ENCODE assay signal across 11 cellular contexts in the genomic region with DNA sequence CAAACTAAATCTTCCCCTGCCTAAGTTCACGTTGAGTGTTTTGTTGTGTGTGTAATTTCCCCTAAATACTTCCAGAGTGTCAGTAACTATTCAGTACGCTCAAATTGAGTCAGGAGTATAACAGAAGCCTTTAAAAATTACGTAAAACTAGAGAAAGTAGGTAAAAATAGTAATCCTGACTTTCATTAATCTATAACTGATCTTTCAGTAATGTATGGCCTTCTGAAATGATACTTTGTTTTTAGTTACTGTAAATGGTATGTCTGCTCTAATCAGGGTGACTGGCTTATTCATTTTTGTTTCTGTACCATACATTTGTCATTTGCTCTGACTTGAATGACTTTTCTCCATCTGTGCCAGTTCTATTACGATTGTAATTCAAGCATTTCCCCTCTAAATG. TPM values are rescaled to one million over a fixed set of nuclear protein-coding genes. Genes with fewer than 3 reads are reported as not detected.
DNase-seq lines count a peak whose midpoint lies in the region; ATAC-seq and TF ChIP-seq lines count a peak whose summit lies in the region.
"Had no signal": no experiment of that assay in that cellular context is flagged by ENCODE, and none has a peak within 500 bp of the region (broad histone marks: within the 10 kb centered on the region; RNA-seq: fewer than 3 reads in every experiment).

No MANE protein-coding gene starts in this region.

- H3K4me3 Mint-ChIP-seq in activated T-cell treated with anti-CD3 and anti-CD28 coated beads, Interleukin-2, amount 50 U/mL, for 4 hours, result no peak overlapping the region

- H3K27ac ChIP-seq in osteoblast (ENCODE audit: low read depth, low read length), result peak overlapping the region; percentile 30
- peak overlapping the region in 2 of 5 donors; percentile 21 to 42 for H3K27ac ChIP-seq in adrenal gland
- no peak overlapping the region for H3K27ac ChIP-seq in esophagus squamous epithelium

- H3K4me3 ChIP-seq in osteoblast (ENCODE audit: insufficient read depth, low read length), result no peak overlapping the region
- no peak overlapping the region for H3K4me3 ChIP-seq in adrenal gland
- H3K4me3 ChIP-seq in esophagus squamous epithelium, result no peak overlapping the region

- no peaks in the 10 kb centered on the region for H3K27me3 Mint-ChIP-seq in activated T-cell treated with anti-CD3 and anti-CD28 coated beads, Interleukin-2, amount 50 U/mL, for 4 hours (ENCODE audit: low read depth)

- H4K20me1 ChIP-seq in osteoblast (ENCODE audit: insufficient read depth, low read length), result peaks cover 5% of the 10 kb centered on the region

- TF ChIP-seq CTCF in osteoblast (IDR thresholded peaks at IDR 0.05; ENCODE audit: extremely low read depth, low read depth, low read length), result no peak
- TF ChIP-seq CTCF in adrenal gland (IDR thresholded peaks at IDR 0.05), result no peak
- TF ChIP-seq CTCF in esophagus squamous epithelium (IDR thresholded peaks at IDR 0.05), result no peak

- H3K4me1 ChIP-seq in osteoblast (ENCODE audit: insufficient read depth, low read length) (peaks cover 5% of the 10 kb centered on the region), adrenal gland (replicated peaks in 1 of 2) (no peaks in the 10 kb centered on the region), esophagus squamous epithelium (peaks cover 0 to 6% (median 0%) of the 10 kb centered on the region in 3 donors)

- no peak for DNase-seq in activated T-cell treated with anti-CD3 and anti-CD28 coated beads, Interleukin-2, amount 50 U/mL, for 4 hours
- no peak for DNase-seq in activated T-cell treated with anti-CD3 and anti-CD28 coated beads, Interleukin-2, amount 50 U/mL, for 48 hours
- DNase-seq in osteoblast (ENCODE audit: insufficient read length, low spot score, missing footprints) (no peak), KG1 (lab: John Stamatoyannopoulos, UW) (no peak), adrenal gland (no peak), esophagus squamous epithelium (lab: John Stamatoyannopoulos, UW) (no peak)
- DNase-seq: foreskin fibroblast, midbrain, NCI-H1930 had no signal

- TF ChIP-seq POLR2A in adrenal gland (IDR thresholded peaks at IDR 0.05) (no peak), esophagus squamous epithelium (IDR thresholded peaks at IDR 0.05) (no peak)

- H3K36me3 ChIP-seq in osteoblast (ENCODE audit: insufficient read depth, low read length) (peaks cover 60% of the 10 kb centered on the region), adrenal gland (replicated peaks in 1 of 2) (peaks cover 0 to 27% of the 10 kb centered on the region in 2 donors), esophagus squamous epithelium (peaks cover 2 to 98% (median 3%) of the 10 kb centered on the region in 3 donors)

- H3K79me2 ChIP-seq in osteoblast (ENCODE audit: insufficient read depth, low read length), result peaks cover 76% of the 10 kb centered on the region

- no peak overlapping the region for H2AFZ ChIP-seq in osteoblast (ENCODE audit: low read length)

- 80 to 91% (median 89%) methylated on average over 4 of the region's 4 CpGs for WGBS in adrenal gland, 4 donors
- 75 to 84% methylated on average over 4 of the region's 4 CpGs for WGBS in esophagus squamous epithelium, 2 donors

- no peaks in the 10 kb centered on the region for H3K9me3 Mint-ChIP-seq in activated T-cell treated with anti-CD3 and anti-CD28 coated beads, Interleukin-2, amount 50 U/mL, for 4 hours

- no peak overlapping the region for H3K4me2 ChIP-seq in osteoblast (ENCODE audit: insufficient read depth, low read length)

- H3K36me3 Mint-ChIP-seq in activated T-cell treated with anti-CD3 and anti-CD28 coated beads, Interleukin-2, amount 50 U/mL, for 4 hours (ENCODE audit: insufficient read depth), result peaks cover 46% of the 10 kb centered on the region

- intact Hi-C loops in adrenal gland (cut with DNase I) (no loop called here), esophagus squamous epithelium (cut with DNase I) (no loop called here)

- peaks cover 43% of the 10 kb centered on the region for H3K4me1 Mint-ChIP-seq in activated T-cell treated with anti-CD3 and anti-CD28 coated beads, Interleukin-2, amount 50 U/mL, for 4 hours (ENCODE audit: low read depth)

- H3K27me3 ChIP-seq in osteoblast (ENCODE audit: insufficient read depth, low read length) (no peaks in the 10 kb centered on the region), adrenal gland (no peaks in the 10 kb centered on the region), esophagus squamous epithelium (no peaks in the 10 kb centered on the region)

- no peaks in the 10 kb centered on the region for H3K9me3 ChIP-seq in osteoblast (ENCODE audit: low read depth, low read length)
- H3K9me3 ChIP-seq in adrenal gland (replicated peaks in 1 of 3), result no peaks in the 10 kb centered on the region
- no peaks in the 10 kb centered on the region for H3K9me3 ChIP-seq in esophagus squamous epithelium

- peak; percentile 25 to 48 for ATAC-seq in activated T-cell treated with anti-CD3 and anti-CD28 coated beads, Interleukin-2, amount 50 U/mL, for 4 hours
- ATAC-seq in GM21825 (IDR thresholded peaks at IDR 0.05; ENCODE audit: unreplicated experiment) (peak; percentile 76), HG03432 (IDR thresholded peaks at IDR 0.05; ENCODE audit: unreplicated experiment) (peak; percentile 81)

RNA-seq across cellular contexts. Expression of gene MIER1, which starts 29.4 kb away (rescaled TPM):
- 10 to 100 TPM; 60.5 to 70.1 (median 64.2) TPM for total RNA-seq in activated T-cell treated with anti-CD3 and anti-CD28 coated beads, Interleukin-2, amount 50 U/mL, for 4 hours
- 53.2 and 58.0 TPM in 2 replicates for total RNA-seq in osteoblast
- 10 to 100 TPM; 16.1 to 62.9 (median 38.2) TPM for total RNA-seq in adrenal gland
- 10 to 100 TPM; 13.0 to 34.2 (median 21.6) TPM for polyA plus RNA-seq in adrenal gland
- 10 to 100 TPM; 17.6 to 34.0 (median 24.4) TPM for total RNA-seq in esophagus squamous epithelium

RNA-seq across cellular contexts. Expression of gene DNAI4, which starts 29.6 kb away (rescaled TPM):
- 1 to 10 TPM; 1.2 to 2.6 (median 1.3) TPM for total RNA-seq in activated T-cell treated with anti-CD3 and anti-CD28 coated beads, Interleukin-2, amount 50 U/mL, for 4 hours
- total RNA-seq in osteoblast (12.7 and 15.0 TPM in 2 replicates), adrenal gland (1 to 10 TPM; 1.6 to 9.0 (median 4.6) TPM), esophagus squamous epithelium (1 to 10 TPM in 1 of 4 donors, under 1 TPM in 2, not detected in 1; 0.29 to 4.8 (median 0.35) TPM)
- polyA plus RNA-seq in adrenal gland, result 1 to 10 TPM; 2.0 to 4.4 (median 4.1) TPM
